ENCODE assay signal across 1 cellular context in the genomic region with DNA sequence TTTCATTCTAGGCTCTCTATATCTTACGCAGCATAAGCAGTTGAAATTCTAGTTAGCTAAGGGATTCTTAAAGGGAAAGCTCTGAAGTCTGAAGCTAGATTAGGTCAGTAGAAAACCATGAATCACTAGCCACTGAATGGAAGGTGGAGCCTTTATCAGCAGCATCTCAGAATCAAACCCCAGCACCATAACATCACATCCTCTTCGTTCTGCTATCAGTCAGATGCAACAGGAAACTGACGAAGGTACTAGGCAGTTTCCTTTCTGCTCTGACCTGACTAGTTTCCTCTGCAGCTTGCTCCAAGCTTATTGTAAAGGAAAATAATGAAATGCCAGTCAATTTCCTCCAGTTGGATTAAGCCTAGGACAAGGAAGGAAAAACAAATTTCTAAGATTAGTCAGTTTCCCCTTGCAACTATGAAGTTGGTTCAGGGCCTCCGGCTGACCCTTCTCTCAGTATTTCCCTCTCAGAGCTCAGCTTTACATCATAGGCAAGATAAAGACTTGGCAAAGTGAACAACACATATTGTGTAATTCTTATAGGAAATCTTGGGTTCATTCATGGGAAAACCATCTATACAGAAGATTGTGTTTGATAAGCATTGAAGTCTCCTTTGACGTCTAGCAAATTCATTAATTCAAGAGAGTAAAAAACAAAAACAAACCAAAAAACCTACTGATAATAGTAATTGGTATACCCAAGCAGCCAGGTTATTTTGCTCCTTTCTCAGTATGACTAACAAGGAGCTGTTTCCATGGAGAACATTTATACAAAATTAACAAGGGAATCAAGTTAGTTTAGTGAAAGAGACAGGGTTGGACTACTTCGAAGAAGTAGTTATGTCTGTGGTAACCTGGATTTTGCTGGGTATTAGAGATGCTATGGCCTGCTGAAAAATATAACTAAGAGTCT.
TF ChIP-seq lines count a peak whose summit lies in the region.

No MANE protein-coding gene starts in this region.

TF ChIP-seq in K562, 482 proteins besides CTCF, POLR2A, EP300 and RAD21 (continued from another document and continues in another):
- TF ChIP-seq PRMT5 (CRISPR knock-in tag; IDR thresholded peaks at IDR 0.05) (no peak), MAZ (CRISPR knock-in tag; conservative IDR thresholded peaks at IDR 0.05 in 1 of 2, IDR thresholded peaks at IDR 0.05 in 1 of 2) (no peak), NUFIP1 (IDR thresholded peaks at IDR 0.05; ENCODE audit: partially characterized antibody) (no peak), SNIP1 (IDR thresholded peaks at IDR 0.05; ENCODE audit: low read depth) (no peak), IRF2 (CRISPR knock-in tag; IDR thresholded peaks at IDR 0.05) (no peak), KLF16 (IDR thresholded peaks at IDR 0.05) (peak; percentile 38; the same call in 1 of the 2 replicates), ZNF121 (CRISPR knock-in tag; conservative IDR thresholded peaks at IDR 0.05) (no peak), RFX5 (IDR thresholded peaks at IDR 0.05; ENCODE audit: low read depth, low read length) (no peak), SMAD1 (IDR thresholded peaks at IDR 0.05; ENCODE audit: low read depth, low read length, partially characterized antibody) (no peak), L3MBTL2 (IDR thresholded peaks at IDR 0.05) (no peak), CHCHD3 (CRISPR knock-in tag; IDR thresholded peaks at IDR 0.05) (no peak), PML (IDR thresholded peaks at IDR 0.05; ENCODE audit: low read length) (peak; percentile 48; the same call in 1 of the 2 replicates), ZNF75A (CRISPR knock-in tag; IDR thresholded peaks at IDR 0.05) (no peak), CBFA2T3 (IDR thresholded peaks at IDR 0.05) (peak; percentile 86), ZNF77 (CRISPR knock-in tag; IDR thresholded peaks at IDR 0.05) (no peak)
- TF ChIP-seq, protein P1, sequence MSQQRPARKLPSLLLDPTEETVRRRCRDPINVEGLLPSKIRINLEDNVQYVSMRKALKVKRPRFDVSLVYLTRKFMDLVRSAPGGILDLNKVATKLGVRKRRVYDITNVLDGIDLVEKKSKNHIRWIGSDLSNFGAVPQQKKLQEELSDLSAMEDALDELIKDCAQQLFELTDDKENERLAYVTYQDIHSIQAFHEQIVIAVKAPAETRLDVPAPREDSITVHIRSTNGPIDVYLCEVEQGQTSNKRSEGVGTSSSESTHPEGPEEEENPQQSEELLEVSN (IDR thresholded peaks at IDR 0.05; ENCODE audit: borderline replicate concordance in 1 of 2, extremely low read depth in 1 of 2, insufficient read depth in 1 of 2, insufficient read length in 1 of 2, low read depth in 1 of 2, low read length in 1 of 2, poor library complexity in 1 of 2, severe bottlenecking in 1 of 2): no peak
- TF ChIP-seq, protein P2, sequence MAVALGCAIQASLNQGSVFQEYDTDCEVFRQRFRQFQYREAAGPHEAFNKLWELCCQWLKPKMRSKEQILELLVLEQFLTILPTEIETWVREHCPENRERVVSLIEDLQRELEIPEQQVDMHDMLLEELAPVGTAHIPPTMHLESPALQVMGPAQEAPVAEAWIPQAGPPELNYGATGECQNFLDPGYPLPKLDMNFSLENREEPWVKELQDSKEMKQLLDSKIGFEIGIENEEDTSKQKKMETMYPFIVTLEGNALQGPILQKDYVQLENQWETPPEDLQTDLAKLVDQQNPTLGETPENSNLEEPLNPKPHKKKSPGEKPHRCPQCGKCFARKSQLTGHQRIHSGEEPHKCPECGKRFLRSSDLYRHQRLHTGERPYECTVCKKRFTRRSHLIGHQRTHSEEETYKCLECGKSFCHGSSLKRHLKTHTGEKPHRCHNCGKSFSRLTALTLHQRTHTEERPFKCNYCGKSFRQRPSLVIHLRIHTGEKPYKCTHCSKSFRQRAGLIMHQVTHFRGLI (CRISPR knock-in tag; IDR thresholded peaks at IDR 0.05): no peak
- TF ChIP-seq, protein P3, sequence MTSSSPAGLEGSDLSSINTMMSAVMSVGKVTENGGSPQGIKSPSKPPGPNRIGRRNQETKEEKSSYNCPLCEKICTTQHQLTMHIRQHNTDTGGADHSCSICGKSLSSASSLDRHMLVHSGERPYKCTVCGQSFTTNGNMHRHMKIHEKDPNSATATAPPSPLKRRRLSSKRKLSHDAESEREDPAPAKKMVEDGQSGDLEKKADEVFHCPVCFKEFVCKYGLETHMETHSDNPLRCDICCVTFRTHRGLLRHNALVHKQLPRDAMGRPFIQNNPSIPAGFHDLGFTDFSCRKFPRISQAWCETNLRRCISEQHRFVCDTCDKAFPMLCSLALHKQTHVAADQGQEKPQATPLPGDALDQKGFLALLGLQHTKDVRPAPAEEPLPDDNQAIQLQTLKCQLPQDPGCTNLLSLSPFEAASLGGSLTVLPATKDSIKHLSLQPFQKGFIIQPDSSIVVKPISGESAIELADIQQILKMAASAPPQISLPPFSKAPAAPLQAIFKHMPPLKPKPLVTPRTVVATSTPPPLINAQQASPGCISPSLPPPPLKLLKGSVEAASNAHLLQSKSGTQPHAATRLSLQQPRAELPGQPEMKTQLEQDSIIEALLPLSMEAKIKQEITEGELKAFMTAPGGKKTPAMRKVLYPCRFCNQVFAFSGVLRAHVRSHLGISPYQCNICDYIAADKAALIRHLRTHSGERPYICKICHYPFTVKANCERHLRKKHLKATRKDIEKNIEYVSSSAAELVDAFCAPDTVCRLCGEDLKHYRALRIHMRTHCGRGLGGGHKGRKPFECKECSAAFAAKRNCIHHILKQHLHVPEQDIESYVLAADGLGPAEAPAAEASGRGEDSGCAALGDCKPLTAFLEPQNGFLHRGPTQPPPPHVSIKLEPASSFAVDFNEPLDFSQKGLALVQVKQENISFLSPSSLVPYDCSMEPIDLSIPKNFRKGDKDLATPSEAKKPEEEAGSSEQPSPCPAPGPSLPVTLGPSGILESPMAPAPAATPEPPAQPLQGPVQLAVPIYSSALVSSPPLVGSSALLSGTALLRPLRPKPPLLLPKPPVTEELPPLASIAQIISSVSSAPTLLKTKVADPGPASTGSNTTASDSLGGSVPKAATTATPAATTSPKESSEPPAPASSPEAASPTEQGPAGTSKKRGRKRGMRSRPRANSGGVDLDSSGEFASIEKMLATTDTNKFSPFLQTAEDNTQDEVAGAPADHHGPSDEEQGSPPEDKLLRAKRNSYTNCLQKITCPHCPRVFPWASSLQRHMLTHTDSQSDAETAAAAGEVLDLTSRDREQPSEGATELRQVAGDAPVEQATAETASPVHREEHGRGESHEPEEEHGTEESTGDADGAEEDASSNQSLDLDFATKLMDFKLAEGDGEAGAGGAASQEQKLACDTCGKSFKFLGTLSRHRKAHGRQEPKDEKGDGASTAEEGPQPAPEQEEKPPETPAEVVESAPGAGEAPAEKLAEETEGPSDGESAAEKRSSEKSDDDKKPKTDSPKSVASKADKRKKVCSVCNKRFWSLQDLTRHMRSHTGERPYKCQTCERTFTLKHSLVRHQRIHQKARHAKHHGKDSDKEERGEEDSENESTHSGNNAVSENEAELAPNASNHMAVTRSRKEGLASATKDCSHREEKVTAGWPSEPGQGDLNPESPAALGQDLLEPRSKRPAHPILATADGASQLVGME (CRISPR knock-in tag; IDR thresholded peaks at IDR 0.05): no peak
- TF ChIP-seq, protein P4, sequence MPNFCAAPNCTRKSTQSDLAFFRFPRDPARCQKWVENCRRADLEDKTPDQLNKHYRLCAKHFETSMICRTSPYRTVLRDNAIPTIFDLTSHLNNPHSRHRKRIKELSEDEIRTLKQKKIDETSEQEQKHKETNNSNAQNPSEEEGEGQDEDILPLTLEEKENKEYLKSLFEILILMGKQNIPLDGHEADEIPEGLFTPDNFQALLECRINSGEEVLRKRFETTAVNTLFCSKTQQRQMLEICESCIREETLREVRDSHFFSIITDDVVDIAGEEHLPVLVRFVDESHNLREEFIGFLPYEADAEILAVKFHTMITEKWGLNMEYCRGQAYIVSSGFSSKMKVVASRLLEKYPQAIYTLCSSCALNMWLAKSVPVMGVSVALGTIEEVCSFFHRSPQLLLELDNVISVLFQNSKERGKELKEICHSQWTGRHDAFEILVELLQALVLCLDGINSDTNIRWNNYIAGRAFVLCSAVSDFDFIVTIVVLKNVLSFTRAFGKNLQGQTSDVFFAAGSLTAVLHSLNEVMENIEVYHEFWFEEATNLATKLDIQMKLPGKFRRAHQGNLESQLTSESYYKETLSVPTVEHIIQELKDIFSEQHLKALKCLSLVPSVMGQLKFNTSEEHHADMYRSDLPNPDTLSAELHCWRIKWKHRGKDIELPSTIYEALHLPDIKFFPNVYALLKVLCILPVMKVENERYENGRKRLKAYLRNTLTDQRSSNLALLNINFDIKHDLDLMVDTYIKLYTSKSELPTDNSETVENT (CRISPR knock-in tag; IDR thresholded peaks at IDR 0.05): no peak
- TF ChIP-seq, protein P5, sequence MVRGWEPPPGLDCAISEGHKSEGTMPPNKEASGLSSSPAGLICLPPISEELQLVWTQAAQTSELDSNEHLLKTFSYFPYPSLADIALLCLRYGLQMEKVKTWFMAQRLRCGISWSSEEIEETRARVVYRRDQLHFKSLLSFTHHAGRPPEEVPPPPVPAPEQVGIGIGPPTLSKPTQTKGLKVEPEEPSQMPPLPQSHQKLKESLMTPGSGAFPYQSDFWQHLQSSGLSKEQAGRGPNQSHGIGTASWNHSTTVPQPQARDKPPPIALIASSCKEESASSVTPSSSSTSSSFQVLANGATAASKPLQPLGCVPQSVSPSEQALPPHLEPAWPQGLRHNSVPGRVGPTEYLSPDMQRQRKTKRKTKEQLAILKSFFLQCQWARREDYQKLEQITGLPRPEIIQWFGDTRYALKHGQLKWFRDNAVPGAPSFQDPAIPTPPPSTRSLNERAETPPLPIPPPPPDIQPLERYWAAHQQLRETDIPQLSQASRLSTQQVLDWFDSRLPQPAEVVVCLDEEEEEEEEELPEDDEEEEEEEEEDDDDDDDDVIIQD (CRISPR knock-in tag; IDR thresholded peaks at IDR 0.05): no peak
- TF ChIP-seq, protein P6, sequence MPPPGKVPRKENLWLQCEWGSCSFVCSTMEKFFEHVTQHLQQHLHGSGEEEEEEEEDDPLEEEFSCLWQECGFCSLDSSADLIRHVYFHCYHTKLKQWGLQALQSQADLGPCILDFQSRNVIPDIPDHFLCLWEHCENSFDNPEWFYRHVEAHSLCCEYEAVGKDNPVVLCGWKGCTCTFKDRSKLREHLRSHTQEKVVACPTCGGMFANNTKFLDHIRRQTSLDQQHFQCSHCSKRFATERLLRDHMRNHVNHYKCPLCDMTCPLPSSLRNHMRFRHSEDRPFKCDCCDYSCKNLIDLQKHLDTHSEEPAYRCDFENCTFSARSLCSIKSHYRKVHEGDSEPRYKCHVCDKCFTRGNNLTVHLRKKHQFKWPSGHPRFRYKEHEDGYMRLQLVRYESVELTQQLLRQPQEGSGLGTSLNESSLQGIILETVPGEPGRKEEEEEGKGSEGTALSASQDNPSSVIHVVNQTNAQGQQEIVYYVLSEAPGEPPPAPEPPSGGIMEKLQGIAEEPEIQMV (tag; conservative IDR thresholded peaks at IDR 0.05; ENCODE audit: low read depth): no peak
- TF ChIP-seq, protein P7, sequence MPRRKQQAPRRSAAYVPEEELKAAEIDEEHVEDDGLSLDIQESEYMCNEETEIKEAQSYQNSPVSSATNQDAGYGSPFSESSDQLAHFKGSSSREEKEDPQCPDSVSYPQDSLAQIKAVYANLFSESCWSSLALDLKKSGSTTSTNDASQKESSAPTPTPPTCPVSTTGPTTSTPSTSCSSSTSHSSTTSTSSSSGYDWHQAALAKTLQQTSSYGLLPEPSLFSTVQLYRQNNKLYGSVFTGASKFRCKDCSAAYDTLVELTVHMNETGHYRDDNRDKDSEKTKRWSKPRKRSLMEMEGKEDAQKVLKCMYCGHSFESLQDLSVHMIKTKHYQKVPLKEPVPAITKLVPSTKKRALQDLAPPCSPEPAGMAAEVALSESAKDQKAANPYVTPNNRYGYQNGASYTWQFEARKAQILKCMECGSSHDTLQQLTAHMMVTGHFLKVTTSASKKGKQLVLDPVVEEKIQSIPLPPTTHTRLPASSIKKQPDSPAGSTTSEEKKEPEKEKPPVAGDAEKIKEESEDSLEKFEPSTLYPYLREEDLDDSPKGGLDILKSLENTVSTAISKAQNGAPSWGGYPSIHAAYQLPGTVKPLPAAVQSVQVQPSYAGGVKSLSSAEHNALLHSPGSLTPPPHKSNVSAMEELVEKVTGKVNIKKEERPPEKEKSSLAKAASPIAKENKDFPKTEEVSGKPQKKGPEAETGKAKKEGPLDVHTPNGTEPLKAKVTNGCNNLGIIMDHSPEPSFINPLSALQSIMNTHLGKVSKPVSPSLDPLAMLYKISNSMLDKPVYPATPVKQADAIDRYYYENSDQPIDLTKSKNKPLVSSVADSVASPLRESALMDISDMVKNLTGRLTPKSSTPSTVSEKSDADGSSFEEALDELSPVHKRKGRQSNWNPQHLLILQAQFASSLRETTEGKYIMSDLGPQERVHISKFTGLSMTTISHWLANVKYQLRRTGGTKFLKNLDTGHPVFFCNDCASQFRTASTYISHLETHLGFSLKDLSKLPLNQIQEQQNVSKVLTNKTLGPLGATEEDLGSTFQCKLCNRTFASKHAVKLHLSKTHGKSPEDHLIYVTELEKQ (CRISPR knock-in tag; IDR thresholded peaks at IDR 0.05): no peak
- TF ChIP-seq, protein P8, sequence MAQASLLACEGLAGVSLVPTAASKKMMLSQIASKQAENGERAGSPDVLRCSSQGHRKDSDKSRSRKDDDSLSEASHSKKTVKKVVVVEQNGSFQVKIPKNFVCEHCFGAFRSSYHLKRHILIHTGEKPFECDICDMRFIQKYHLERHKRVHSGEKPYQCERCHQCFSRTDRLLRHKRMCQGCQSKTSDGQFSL (CRISPR knock-in tag; IDR thresholded peaks at IDR 0.05): no peak
- TF ChIP-seq, protein P8 (tag; IDR thresholded peaks at IDR 0.05): no peak
- TF ChIP-seq, protein P9, sequence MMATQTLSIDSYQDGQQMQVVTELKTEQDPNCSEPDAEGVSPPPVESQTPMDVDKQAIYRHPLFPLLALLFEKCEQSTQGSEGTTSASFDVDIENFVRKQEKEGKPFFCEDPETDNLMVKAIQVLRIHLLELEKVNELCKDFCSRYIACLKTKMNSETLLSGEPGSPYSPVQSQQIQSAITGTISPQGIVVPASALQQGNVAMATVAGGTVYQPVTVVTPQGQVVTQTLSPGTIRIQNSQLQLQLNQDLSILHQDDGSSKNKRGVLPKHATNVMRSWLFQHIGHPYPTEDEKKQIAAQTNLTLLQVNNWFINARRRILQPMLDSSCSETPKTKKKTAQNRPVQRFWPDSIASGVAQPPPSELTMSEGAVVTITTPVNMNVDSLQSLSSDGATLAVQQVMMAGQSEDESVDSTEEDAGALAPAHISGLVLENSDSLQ (IDR thresholded peaks at IDR 0.05): peak; percentile 79
